Comparison of ENCODE assay signal across 23 cellular contexts in genomic region chr1:233907139-233907538, GRCh38. TPM values are rescaled to one million over a fixed set of nuclear protein-coding genes. Genes with fewer than 3 reads are reported as not detected.
"Had no signal": no experiment of that assay in that cellular context is flagged by ENCODE, and none has a peak within 500 bp of the region (broad histone marks: within the 10 kb centered on the region; RNA-seq: fewer than 3 reads in every experiment).

No MANE protein-coding gene starts in this region.

- ATAC-seq: foreskin keratinocyte; left colon; lower lobe of right lung; natural killer cell; pancreas; sciatic nerve; stimulated activated effector memory CD8-positive, alpha-beta T cell treated with anti-CD3 and anti-CD28 coated beads, Interleukin-12 subunit alpha, Interleukin-12 subunit beta, amount 100 ng/mL, for 72 hours had no signal

- H3K36me3 Mint-ChIP-seq: stimulated activated effector memory CD8-positive, alpha-beta T cell treated with anti-CD3 and anti-CD28 coated beads, Interleukin-12 subunit alpha, Interleukin-12 subunit beta, amount 100 ng/mL, for 72 hours had no signal

- H3K9me3 Mint-ChIP-seq: activated naive CD4-positive, alpha-beta T cell treated with anti-CD3 and anti-CD28 coated beads, Interleukin-2, amount 10 ng/mL, durations not matched to agents 7 days and 5 days had no signal

- DNase-seq: activated CD4-positive, alpha-beta T cell treated with anti-CD3 and anti-CD28 coated beads, Interleukin-2, amount 10 ng/mL, durations not matched to agents 24 days and 14 days; activated CD8-positive, alpha-beta memory T cell treated with anti-CD3 and anti-CD28 coated beads, Interleukin-2, amount 50 U/mL, for 4 hours; activated effector memory CD4-positive, alpha-beta T cell treated with Interleukin-2 at 50 U/mL for 16 hours; activated naive CD4-positive, alpha-beta T cell treated with anti-CD3 and anti-CD28 coated beads, Interleukin-2, amount 10 ng/mL, durations not matched to agents 7 days and 5 days; activated T-cell treated with anti-CD3 and anti-CD28 coated beads, Interleukin-2, amount 50 U/mL, for 48 hours; aorta; cerebellar nuclear complex; effector memory CD4-positive, alpha-beta T cell; foreskin keratinocyte; left colon; lower lobe of right lung; natural killer cell; pancreas; stimulated activated CD4-positive, alpha-beta T cell treated with anti-CD3 and anti-CD28 coated beads, Interleukin-4, amount 100 ng/mL, for 24 hours; T1000 had no signal

- H3K27ac ChIP-seq: epithelial cell of prostate, foreskin keratinocyte, hepatocyte, lower lobe of right lung, neutrophil, pancreas, thoracic aorta had no signal

- H3K27ac Mint-ChIP-seq: activated CD4-positive, alpha-beta T cell treated with anti-CD3 and anti-CD28 coated beads, Interleukin-2, amount 10 ng/mL, durations not matched to agents 24 days and 14 days; activated naive CD4-positive, alpha-beta T cell treated with anti-CD3 and anti-CD28 coated beads, Interleukin-2, amount 10 ng/mL, durations not matched to agents 7 days and 5 days; dendritic cell treated with granulocyte-macrophage colony-stimulating factor and Interleukin-4, amounts not matched to agents 40 ng/mL and 50 ng/mL, for 4 days; natural killer cell; stimulated activated effector memory CD8-positive, alpha-beta T cell treated with anti-CD3 and anti-CD28 coated beads, Interleukin-12 subunit alpha, Interleukin-12 subunit beta, amount 100 ng/mL, for 72 hours had no signal

- H3K4me3 Mint-ChIP-seq: activated CD4-positive, alpha-beta T cell treated with anti-CD3 and anti-CD28 coated beads, Interleukin-2, amount 10 ng/mL, durations not matched to agents 24 days and 14 days; activated naive CD4-positive, alpha-beta T cell treated with anti-CD3 and anti-CD28 coated beads, Interleukin-2, amount 10 ng/mL, durations not matched to agents 7 days and 5 days; dendritic cell treated with granulocyte-macrophage colony-stimulating factor and Interleukin-4, amounts not matched to agents 40 ng/mL and 50 ng/mL, for 4 days; natural killer cell; stimulated activated effector memory CD8-positive, alpha-beta T cell treated with anti-CD3 and anti-CD28 coated beads, Interleukin-12 subunit alpha, Interleukin-12 subunit beta, amount 100 ng/mL, for 72 hours had no signal

RNA-seq across cellular contexts. Expression of gene SLC35F3, which starts 2.7 kb away (rescaled TPM):
- total RNA-seq: natural killer cell, pulmonary artery endothelial cell, sciatic nerve, thoracic aorta had no signal
